In genomic region chr10:99318475-99318874, GRCh38 we compare ENCODE assay signal across 30 cellular contexts. TPM values are rescaled to one million over a fixed set of nuclear protein-coding genes. Genes with fewer than 3 reads are reported as not detected.
"Had no signal": no experiment of that assay in that cellular context is flagged by ENCODE, and none has a peak within 500 bp of the region (broad histone marks: within the 10 kb centered on the region; RNA-seq: fewer than 3 reads in every experiment).

No MANE protein-coding gene starts in this region.

- H3K27me3 ChIP-seq: colonic mucosa had no signal

- H3K4me3 ChIP-seq: colonic mucosa, coronary artery, dorsolateral prefrontal cortex, esophagus muscularis mucosa, esophagus squamous epithelium, gastrocnemius medialis, gastroesophageal sphincter, heart left ventricle, heart right ventricle had no signal

- FAIRE-seq: colon, endometrium, endothelial cell of umbilical vein, frontal cortex had no signal

- ATAC-seq: effector memory CD8-positive, alpha-beta T cell; esophagus mucosa; foreskin keratinocyte; gastrocnemius medialis; gastroesophageal sphincter; heart left ventricle; heart right ventricle had no signal

- H3K4me1 ChIP-seq: colonic mucosa, esophagus muscularis mucosa, esophagus squamous epithelium, gastrocnemius medialis, gastroesophageal sphincter, heart left ventricle, heart right ventricle had no signal

- H3K27ac ChIP-seq: colonic mucosa, coronary artery, dorsolateral prefrontal cortex, epithelial cell of prostate, esophagus muscularis mucosa, esophagus squamous epithelium, foreskin keratinocyte, gastrocnemius medialis, gastroesophageal sphincter, heart left ventricle, heart right ventricle had no signal

- DNase-seq: colonic mucosa; cortex of kidney; dermis blood vessel endothelial cell; dorsolateral prefrontal cortex; effector CD4-positive, alpha-beta T cell; effector CD8-positive, alpha-beta T cell; effector memory CD4-positive, alpha-beta T cell; effector memory CD8-positive, alpha-beta T cell; endodermal cell; erythroblast; esophagus squamous epithelium; foreskin fibroblast; foreskin keratinocyte; foreskin melanocyte; gastrocnemius medialis; glutamatergic neuron; head of caudate nucleus; heart left ventricle; heart right ventricle had no signal

- H3K9me3 ChIP-seq: colonic mucosa, esophagus muscularis mucosa, esophagus squamous epithelium, gastrocnemius medialis, gastroesophageal sphincter, heart left ventricle, heart right ventricle had no signal

- H3K36me3 ChIP-seq: colonic mucosa, esophagus muscularis mucosa, esophagus squamous epithelium, gastrocnemius medialis, gastroesophageal sphincter, heart left ventricle, heart right ventricle had no signal

RNA-seq across cellular contexts. Expression of gene CNNM1, which starts 10.7 kb away (rescaled TPM):
- total RNA-seq: dermis blood vessel endothelial cell, dermis microvascular lymphatic vessel endothelial cell, endothelial cell of umbilical vein, gastrocnemius medialis, glomerular endothelial cell had no signal
- polyA plus RNA-seq: endothelial cell of umbilical vein had no signal
